In the genomic region with DNA sequence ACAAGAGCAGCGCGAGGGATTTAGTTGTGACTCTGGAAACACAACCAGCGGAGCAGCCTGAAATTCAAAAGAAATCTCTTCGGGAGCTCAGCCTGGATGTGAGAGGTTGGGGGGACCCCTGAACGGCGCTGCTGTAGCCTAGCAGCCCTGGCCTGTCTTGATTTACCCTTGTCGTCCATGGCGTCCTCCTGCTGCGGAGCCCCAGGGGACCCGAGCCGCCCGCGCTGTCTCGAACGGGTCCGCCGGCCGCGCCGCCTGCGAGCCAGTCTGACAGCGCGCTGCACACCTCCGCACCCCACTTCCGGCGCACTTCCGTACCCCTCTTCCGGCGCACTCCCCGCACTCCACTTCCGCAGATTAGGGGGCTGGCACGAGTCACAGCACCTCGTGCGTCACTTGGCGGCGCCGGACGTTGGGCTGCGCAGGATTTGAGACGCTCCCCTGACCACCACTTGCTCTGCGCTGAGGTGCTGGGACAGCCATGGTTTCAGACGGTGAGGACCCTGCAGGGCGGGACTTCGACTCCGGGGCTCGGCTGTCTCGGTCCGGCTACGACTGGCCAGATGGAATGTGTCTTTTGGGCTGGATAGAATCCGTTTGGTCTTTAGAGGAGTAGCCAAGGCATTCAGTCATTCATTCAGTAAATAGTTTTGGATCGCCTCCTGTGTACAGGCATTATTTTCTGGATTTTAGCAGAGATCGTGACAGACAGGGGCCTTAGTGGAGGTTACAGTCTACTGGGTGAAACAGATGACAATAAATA, we compare ENCODE assay signal across 1 cellular context.
TF ChIP-seq lines count a peak whose summit lies in the region.

A gene (minus strand): TSS at position 308 of the 763 bp plus-strand sequence. CDS start 129 bp downstream, at position 179.
A gene (plus strand): TSS at position 451 of the 763 bp plus-strand sequence. CDS start 31 bp downstream, at position 482.

TF ChIP-seq in HEK293, 187 proteins besides CTCF, POLR2A, EP300 and RAD21 (continued from another document):
- TF ChIP-seq, protein P1, sequence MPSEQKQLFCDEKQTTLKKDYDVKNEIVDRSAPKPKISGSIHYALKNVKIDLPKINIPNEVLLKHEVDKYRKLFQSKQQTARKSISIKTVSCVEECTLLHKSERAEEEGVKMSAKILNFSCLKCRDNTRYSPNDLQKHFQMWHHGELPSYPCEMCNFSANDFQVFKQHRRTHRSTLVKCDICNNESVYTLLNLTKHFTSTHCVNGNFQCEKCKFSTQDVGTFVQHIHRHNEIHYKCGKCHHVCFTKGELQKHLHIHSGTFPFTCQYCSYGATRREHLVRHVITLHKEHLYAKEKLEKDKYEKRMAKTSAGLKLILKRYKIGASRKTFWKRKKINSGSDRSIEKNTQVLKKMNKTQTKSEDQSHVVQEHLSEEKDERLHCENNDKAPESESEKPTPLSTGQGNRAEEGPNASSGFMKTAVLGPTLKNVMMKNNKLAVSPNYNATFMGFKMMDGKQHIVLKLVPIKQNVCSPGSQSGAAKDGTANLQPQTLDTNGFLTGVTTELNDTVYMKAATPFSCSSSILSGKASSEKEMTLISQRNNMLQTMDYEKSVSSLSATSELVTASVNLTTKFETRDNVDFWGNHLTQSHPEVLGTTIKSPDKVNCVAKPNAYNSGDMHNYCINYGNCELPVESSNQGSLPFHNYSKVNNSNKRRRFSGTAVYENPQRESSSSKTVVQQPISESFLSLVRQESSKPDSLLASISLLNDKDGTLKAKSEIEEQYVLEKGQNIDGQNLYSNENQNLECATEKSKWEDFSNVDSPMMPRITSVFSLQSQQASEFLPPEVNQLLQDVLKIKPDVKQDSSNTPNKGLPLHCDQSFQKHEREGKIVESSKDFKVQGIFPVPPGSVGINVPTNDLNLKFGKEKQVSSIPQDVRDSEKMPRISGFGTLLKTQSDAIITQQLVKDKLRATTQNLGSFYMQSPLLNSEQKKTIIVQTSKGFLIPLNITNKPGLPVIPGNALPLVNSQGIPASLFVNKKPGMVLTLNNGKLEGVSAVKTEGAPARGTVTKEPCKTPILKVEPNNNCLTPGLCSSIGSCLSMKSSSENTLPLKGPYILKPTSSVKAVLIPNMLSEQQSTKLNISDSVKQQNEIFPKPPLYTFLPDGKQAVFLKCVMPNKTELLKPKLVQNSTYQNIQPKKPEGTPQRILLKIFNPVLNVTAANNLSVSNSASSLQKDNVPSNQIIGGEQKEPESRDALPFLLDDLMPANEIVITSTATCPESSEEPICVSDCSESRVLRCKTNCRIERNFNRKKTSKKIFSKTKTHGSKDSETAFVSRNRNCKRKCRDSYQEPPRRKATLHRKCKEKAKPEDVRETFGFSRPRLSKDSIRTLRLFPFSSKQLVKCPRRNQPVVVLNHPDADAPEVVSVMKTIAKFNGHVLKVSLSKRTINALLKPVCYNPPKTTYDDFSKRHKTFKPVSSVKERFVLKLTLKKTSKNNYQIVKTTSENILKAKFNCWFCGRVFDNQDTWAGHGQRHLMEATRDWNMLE (tag by site-specific recombination; conservative IDR thresholded peaks at IDR 0.05; ENCODE audit: low read depth): peak; percentile 92
- peak; percentile 53; the same call in 1 of the 2 replicates for TF ChIP-seq GLIS2 (tag by site-specific recombination; IDR thresholded peaks at IDR 0.05)
- TF ChIP-seq ZXDB (tag by site-specific recombination; IDR thresholded peaks at IDR 0.05): peak; percentile 93
- TF ChIP-seq, protein P2, sequence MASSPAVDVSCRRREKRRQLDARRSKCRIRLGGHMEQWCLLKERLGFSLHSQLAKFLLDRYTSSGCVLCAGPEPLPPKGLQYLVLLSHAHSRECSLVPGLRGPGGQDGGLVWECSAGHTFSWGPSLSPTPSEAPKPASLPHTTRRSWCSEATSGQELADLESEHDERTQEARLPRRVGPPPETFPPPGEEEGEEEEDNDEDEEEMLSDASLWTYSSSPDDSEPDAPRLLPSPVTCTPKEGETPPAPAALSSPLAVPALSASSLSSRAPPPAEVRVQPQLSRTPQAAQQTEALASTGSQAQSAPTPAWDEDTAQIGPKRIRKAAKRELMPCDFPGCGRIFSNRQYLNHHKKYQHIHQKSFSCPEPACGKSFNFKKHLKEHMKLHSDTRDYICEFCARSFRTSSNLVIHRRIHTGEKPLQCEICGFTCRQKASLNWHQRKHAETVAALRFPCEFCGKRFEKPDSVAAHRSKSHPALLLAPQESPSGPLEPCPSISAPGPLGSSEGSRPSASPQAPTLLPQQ (tag by site-specific recombination; IDR thresholded peaks at IDR 0.05): peak; percentile 65; the same call in 1 of the 2 replicates
- TF ChIP-seq ZNF670 (tag by site-specific recombination; IDR thresholded peaks at IDR 0.05; ENCODE audit: low read depth): no peak
- TF ChIP-seq ZNF211 (tag by site-specific recombination; IDR thresholded peaks at IDR 0.05; ENCODE audit: low read depth): no peak
- TF ChIP-seq ZNF473 (tag by site-specific recombination; IDR thresholded peaks at IDR 0.05): no peak
- TF ChIP-seq, protein P3, sequence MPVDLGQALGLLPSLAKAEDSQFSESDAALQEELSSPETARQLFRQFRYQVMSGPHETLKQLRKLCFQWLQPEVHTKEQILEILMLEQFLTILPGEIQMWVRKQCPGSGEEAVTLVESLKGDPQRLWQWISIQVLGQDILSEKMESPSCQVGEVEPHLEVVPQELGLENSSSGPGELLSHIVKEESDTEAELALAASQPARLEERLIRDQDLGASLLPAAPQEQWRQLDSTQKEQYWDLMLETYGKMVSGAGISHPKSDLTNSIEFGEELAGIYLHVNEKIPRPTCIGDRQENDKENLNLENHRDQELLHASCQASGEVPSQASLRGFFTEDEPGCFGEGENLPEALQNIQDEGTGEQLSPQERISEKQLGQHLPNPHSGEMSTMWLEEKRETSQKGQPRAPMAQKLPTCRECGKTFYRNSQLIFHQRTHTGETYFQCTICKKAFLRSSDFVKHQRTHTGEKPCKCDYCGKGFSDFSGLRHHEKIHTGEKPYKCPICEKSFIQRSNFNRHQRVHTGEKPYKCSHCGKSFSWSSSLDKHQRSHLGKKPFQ (tag by site-specific recombination; IDR thresholded peaks at IDR 0.05): no peak
- TF ChIP-seq, protein P4, sequence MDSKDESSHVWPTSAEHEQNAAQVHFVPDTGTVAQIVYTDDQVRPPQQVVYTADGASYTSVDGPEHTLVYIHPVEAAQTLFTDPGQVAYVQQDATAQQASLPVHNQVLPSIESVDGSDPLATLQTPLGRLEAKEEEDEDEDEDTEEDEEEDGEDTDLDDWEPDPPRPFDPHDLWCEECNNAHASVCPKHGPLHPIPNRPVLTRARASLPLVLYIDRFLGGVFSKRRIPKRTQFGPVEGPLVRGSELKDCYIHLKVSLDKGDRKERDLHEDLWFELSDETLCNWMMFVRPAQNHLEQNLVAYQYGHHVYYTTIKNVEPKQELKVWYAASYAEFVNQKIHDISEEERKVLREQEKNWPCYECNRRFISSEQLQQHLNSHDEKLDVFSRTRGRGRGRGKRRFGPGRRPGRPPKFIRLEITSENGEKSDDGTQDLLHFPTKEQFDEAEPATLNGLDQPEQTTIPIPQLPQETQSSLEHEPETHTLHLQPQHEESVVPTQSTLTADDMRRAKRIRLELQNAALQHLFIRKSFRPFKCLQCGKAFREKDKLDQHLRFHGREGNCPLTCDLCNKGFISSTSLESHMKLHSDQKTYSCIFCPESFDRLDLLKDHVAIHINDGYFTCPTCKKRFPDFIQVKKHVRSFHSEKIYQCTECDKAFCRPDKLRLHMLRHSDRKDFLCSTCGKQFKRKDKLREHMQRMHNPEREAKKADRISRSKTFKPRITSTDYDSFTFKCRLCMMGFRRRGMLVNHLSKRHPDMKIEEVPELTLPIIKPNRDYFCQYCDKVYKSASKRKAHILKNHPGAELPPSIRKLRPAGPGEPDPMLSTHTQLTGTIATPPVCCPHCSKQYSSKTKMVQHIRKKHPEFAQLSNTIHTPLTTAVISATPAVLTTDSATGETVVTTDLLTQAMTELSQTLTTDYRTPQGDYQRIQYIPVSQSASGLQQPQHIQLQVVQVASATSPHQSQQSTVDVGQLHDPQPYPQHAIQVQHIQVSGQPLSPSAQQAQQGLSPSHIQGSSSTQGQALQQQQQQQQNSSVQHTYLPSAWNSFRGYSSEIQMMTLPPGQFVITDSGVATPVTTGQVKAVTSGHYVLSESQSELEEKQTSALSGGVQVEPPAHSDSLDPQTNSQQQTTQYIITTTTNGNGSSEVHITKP (tag by site-specific recombination; IDR thresholded peaks at IDR 0.05): no peak
- TF ChIP-seq, protein P5, sequence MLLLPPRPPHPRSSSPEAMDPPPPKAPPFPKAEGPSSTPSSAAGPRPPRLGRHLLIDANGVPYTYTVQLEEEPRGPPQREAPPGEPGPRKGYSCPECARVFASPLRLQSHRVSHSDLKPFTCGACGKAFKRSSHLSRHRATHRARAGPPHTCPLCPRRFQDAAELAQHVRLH (tag by site-specific recombination; IDR thresholded peaks at IDR 0.05): peak; percentile 92
- peak; percentile 68 for TF ChIP-seq ZIC2 (tag by site-specific recombination; IDR thresholded peaks at IDR 0.05)
- TF ChIP-seq ZNF555 (tag by site-specific recombination; conservative IDR thresholded peaks at IDR 0.05): no peak
- TF ChIP-seq KLF8 (tag by site-specific recombination; IDR thresholded peaks at IDR 0.05): peak; percentile 55; the same call in 1 of the 2 replicates
- peak; percentile 64; the same call in 1 of the 2 replicates for TF ChIP-seq ZBTB7A (tag by site-specific recombination; IDR thresholded peaks at IDR 0.05; ENCODE audit: low read depth)
- peak; percentile 50; the same call in 1 of the 2 replicates for TF ChIP-seq ZNF341 (tag by site-specific recombination; IDR thresholded peaks at IDR 0.05; ENCODE audit: low read depth)
- TF ChIP-seq ZNF2 (tag by site-specific recombination; IDR thresholded peaks at IDR 0.05): peak; percentile 61; the same call in 1 of the 2 replicates
- no peak for TF ChIP-seq ZNF223 (tag by site-specific recombination; IDR thresholded peaks at IDR 0.05)
- peak; percentile 81 for TF ChIP-seq YY2 (tag by site-specific recombination; IDR thresholded peaks at IDR 0.05)
- TF ChIP-seq ZSCAN23 (tag by site-specific recombination; IDR thresholded peaks at IDR 0.05): peak; percentile 72; the same call in 1 of the 2 replicates
- TF ChIP-seq ZBTB21 (tag by site-specific recombination; IDR thresholded peaks at IDR 0.05): peak; percentile 87
- TF ChIP-seq EGR2 (tag by site-specific recombination; IDR thresholded peaks at IDR 0.05; ENCODE audit: low read depth): peak; percentile 72
- TF ChIP-seq, protein P6, sequence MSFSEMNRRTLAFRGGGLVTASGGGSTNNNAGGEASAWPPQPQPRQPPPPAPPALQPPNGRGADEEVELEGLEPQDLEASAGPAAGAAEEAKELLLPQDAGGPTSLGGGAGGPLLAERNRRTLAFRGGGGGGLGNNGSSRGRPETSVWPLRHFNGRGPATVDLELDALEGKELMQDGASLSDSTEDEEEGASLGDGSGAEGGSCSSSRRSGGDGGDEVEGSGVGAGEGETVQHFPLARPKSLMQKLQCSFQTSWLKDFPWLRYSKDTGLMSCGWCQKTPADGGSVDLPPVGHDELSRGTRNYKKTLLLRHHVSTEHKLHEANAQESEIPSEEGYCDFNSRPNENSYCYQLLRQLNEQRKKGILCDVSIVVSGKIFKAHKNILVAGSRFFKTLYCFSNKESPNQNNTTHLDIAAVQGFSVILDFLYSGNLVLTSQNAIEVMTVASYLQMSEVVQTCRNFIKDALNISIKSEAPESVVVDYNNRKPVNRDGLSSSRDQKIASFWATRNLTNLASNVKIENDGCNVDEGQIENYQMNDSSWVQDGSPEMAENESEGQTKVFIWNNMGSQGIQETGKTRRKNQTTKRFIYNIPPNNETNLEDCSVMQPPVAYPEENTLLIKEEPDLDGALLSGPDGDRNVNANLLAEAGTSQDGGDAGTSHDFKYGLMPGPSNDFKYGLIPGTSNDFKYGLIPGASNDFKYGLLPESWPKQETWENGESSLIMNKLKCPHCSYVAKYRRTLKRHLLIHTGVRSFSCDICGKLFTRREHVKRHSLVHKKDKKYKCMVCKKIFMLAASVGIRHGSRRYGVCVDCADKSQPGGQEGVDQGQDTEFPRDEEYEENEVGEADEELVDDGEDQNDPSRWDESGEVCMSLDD (tag by site-specific recombination; IDR thresholded peaks at IDR 0.05): peak; percentile 100
TF ChIP-seq in HEK293: peak in this region for 54.
